Comparison of ENCODE assay signal across 17 cellular contexts in genomic region chr15:57324590-57324890, GRCh38. TPM values are rescaled to one million over a fixed set of nuclear protein-coding genes. Genes with fewer than 3 reads are reported as not detected.
"Had no signal": no experiment of that assay in that cellular context is flagged by ENCODE, and none has a peak within 500 bp of the region (broad histone marks: within the 10 kb centered on the region; RNA-seq: fewer than 3 reads in every experiment).

No MANE protein-coding gene starts in this region.

- H3K27me3 ChIP-seq: cardiac muscle cell, upper lobe of right lung had no signal

- ATAC-seq: left ventricle myocardium superior; stimulated activated naive CD8-positive, alpha-beta T cell treated with anti-CD3 and anti-CD28 coated beads, Interleukin-15, Interleukin-2, amounts not matched to agents 100 U/mL and 50 U/mL, for 24 hours had no signal

- H3K9ac ChIP-seq: parathyroid adenoma had no signal

- DNase-seq: activated effector memory CD4-positive, alpha-beta T cell treated with anti-CD3 and anti-CD28 coated beads, Interleukin-2, amount 50 U/mL, for 16 hours; activated naive CD4-positive, alpha-beta T cell treated with anti-CD3 and anti-CD28 coated beads, Interleukin-2, amount 50 U/mL, for 16 hours; activated naive CD8-positive, alpha-beta T cell treated with anti-CD3 and anti-CD28 coated beads, Interleukin-2, amount 50 U/mL, for 24 hours; effector CD4-positive, alpha-beta T cell; hypothalamus; left ventricle myocardium superior; natural killer cell; stimulated activated CD4-positive, alpha-beta T cell treated with anti-CD3 and anti-CD28 coated beads, Interleukin-12 subunit alpha, Interleukin-12 subunit beta, amount 100 ng/mL, for 4 hours; stimulated activated CD4-positive, alpha-beta T cell treated with anti-CD3 and anti-CD28 coated beads, Interleukin-4, amount 100 ng/mL, for 4 hours; upper lobe of right lung had no signal

- H3K27ac ChIP-seq: cardiac muscle cell, parathyroid adenoma, upper lobe of right lung had no signal

- H2AFZ ChIP-seq: parathyroid adenoma had no signal

- H3K9me3 ChIP-seq: upper lobe of right lung had no signal

- H3K4me1 ChIP-seq: parathyroid adenoma had no signal

- FAIRE-seq: endometrium, frontal cortex had no signal

- H3K4me3 ChIP-seq: cardiac muscle cell, upper lobe of right lung had no signal

- H3K36me3 ChIP-seq: cardiac muscle cell, upper lobe of right lung had no signal

- H3K79me2 ChIP-seq: parathyroid adenoma had no signal

RNA-seq across cellular contexts. Expression of gene CGNL1, which starts 51.8 kb away (rescaled TPM):
- total RNA-seq: activated CD4-positive, alpha-beta memory T cell treated with anti-CD3 and anti-CD28 coated beads for 36 hours; natural killer cell; T-helper 2 cell treated with Interferon-gamma antibody and Interleukin-4, amounts not matched to agents 100 ng/mL and 5 ng/mL, for 36 hours had no signal
